Comparison of ENCODE assay signal across 8 cellular contexts in the genomic region with DNA sequence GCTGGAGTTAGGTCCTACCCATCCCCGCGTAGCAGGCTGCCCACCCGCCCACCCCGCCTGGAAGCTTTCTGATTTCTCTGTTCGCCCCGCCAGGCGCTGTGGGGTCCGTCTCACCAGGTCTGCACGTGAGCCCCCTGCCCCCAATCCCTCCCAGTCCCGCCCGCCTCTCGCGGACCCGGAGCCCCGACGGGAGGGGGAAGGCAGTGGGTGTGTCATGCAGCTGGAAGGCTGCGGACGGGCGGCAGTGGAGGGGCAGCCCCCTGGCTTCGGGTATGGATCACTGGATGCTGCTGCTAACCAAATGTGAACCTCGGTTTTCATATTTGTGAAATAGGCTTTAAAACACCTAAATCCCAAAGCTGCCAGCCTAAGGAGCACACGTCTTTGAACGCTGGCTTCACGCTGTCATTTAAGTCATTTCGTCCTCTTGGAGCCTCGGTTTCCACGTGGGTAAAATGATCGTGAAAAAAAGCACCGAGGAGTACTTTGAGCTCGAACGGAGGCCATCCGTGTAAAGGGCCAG. TPM values are rescaled to one million over a fixed set of nuclear protein-coding genes. Genes with fewer than 3 reads are reported as not detected.
DNase-seq lines count a peak whose midpoint lies in the region; TF ChIP-seq lines count a peak whose summit lies in the region.

No MANE protein-coding gene starts in this region.

- H3K79me1 ChIP-seq in trophoblast cell (ENCODE audit: low read length) = no peaks in the 10 kb centered on the region

- H2AFZ ChIP-seq in trophoblast cell (ENCODE audit: insufficient read depth, low read length, poor library complexity) = no peak overlapping the region

- peaks cover 31% of the 10 kb centered on the region for H3K27me3 Mint-ChIP-seq in endodermal cell (ENCODE audit: insufficient read depth)

- H3K4me1 ChIP-seq in NT2/D1 (ENCODE audit: insufficient read depth, insufficient read length) = peaks cover 8% of the 10 kb centered on the region
- peaks cover 2% of the 10 kb centered on the region for H3K4me1 ChIP-seq in endodermal cell (ENCODE audit: control insufficient read depth, insufficient read depth, low read length)
- H3K4me1 ChIP-seq in trophoblast cell (ENCODE audit: control insufficient read depth in 1 of 2, insufficient read depth in 2 of 2, low read length in 2 of 2) = peaks cover 3 to 14% of the 10 kb centered on the region in 2 experiments

- no peak overlapping the region for H3K4ac ChIP-seq in trophoblast cell (ENCODE audit: low read depth, low read length)

- H4K8ac ChIP-seq in trophoblast cell (ENCODE audit: low read depth, low read length) = no peak overlapping the region

- no peak overlapping the region for H3K14ac ChIP-seq in trophoblast cell (ENCODE audit: low read length)

- H3K9me3 ChIP-seq in NT2/D1 (ENCODE audit: insufficient read depth, low read length) (no peaks in the 10 kb centered on the region), endodermal cell (ENCODE audit: control insufficient read depth, low read length) (no peaks in the 10 kb centered on the region), trophoblast cell (ENCODE audit: insufficient read depth, low read depth, low read length) (no peaks in the 10 kb centered on the region)

- H3K4me3 ChIP-seq in NT2/D1 (ENCODE audit: insufficient read length, low read depth) (peak overlapping the region; percentile 19), endodermal cell (ENCODE audit: low read length) (peak overlapping the region; percentile 81), trophoblast cell (ENCODE audit: low read depth, low read length) (no peak overlapping the region), lower leg skin (ENCODE audit: low read depth, poor library complexity, severe bottlenecking) (no peak overlapping the region)

- intact Hi-C loops in lower leg skin (cut with DNase I; ENCODE audit: low total_unique reads) = no loop called here

- no peaks in the 10 kb centered on the region for H3K36me3 Mint-ChIP-seq in endodermal cell (ENCODE audit: low read depth)

- H3K4me2 ChIP-seq in trophoblast cell (ENCODE audit: low read length) = peak overlapping the region; percentile 91

- H3K4me1 Mint-ChIP-seq in endodermal cell = peaks cover 16% of the 10 kb centered on the region

- no peak overlapping the region for H2BK12ac ChIP-seq in trophoblast cell (ENCODE audit: low read length)

- DNase-seq in ELF-1 (ENCODE audit: low read depth, low spot score) (peak; percentile 52), NT2/D1 (ENCODE audit: low read depth, low spot score) (no peak), endodermal cell (peak; percentile 79), trophoblast cell (no peak), GDM1 (lab: John Stamatoyannopoulos, UW) (no peak), SIG-M5 (lab: John Stamatoyannopoulos, UW) (no peak), lower leg skin (ENCODE audit: low spot score in 2 of 2) (no peak)
- DNase-seq in stimulated activated CD8-positive, alpha-beta memory T cell treated with anti-CD3 and anti-CD28 coated beads, Interleukin-4, amount 100 ng/mL, for 48 hours = no peak

- no peak overlapping the region for H4K91ac ChIP-seq in trophoblast cell (ENCODE audit: low read depth, low read length)

- no peak overlapping the region for H4K12ac ChIP-seq in trophoblast cell (ENCODE audit: low read depth, low read length)

- H2BK120ac ChIP-seq in trophoblast cell (ENCODE audit: insufficient read depth, low read length, poor library complexity) = no peak overlapping the region

- H3K18ac ChIP-seq in trophoblast cell (ENCODE audit: low read length) = no peak overlapping the region

- no peak for TF ChIP-seq POLR2A in lower leg skin (IDR thresholded peaks at IDR 0.05)

- peak overlapping the region; percentile 80 for H3K27ac Mint-ChIP-seq in endodermal cell

- H3K9ac ChIP-seq in NT2/D1 (ENCODE audit: insufficient read length, low read depth) (peak overlapping the region; percentile 1), endodermal cell (ENCODE audit: extremely low read depth, low read length, poor library complexity, severe bottlenecking) (no peak overlapping the region), trophoblast cell (ENCODE audit: low read length) (no peak overlapping the region)

- H3K27ac ChIP-seq in endodermal cell (ENCODE audit: low read depth, low read length) = no peak overlapping the region
- H3K27ac ChIP-seq in trophoblast cell (ENCODE audit: low read depth, low read length) = no peak overlapping the region

- no peak overlapping the region for H2AK5ac ChIP-seq in trophoblast cell (ENCODE audit: low read length)

- H3K36me3 ChIP-seq in NT2/D1 (ENCODE audit: insufficient read depth, insufficient read length, low read length) (no peaks in the 10 kb centered on the region), endodermal cell (ENCODE audit: control insufficient read depth, insufficient read depth, low read length) (no peaks in the 10 kb centered on the region), trophoblast cell (ENCODE audit: control insufficient read depth in 1 of 2, insufficient read depth in 2 of 2, low read length in 2 of 2) (no peaks in the 10 kb centered on the region)

- no peak overlapping the region for H2BK5ac ChIP-seq in trophoblast cell (ENCODE audit: low read depth, low read length, poor library complexity)

- H3K27me3 ChIP-seq in NT2/D1 (ENCODE audit: insufficient read depth, insufficient read length) (peaks cover 14% of the 10 kb centered on the region), endodermal cell (ENCODE audit: control insufficient read depth, insufficient read depth, low read length, poor library complexity, severe bottlenecking) (peaks cover 33% of the 10 kb centered on the region), trophoblast cell (ENCODE audit: insufficient read depth, low read length) (peaks cover 25% of the 10 kb centered on the region)

- no peak overlapping the region for H3K23ac ChIP-seq in trophoblast cell (ENCODE audit: low read length)

- no peaks in the 10 kb centered on the region for H3K9me3 Mint-ChIP-seq in endodermal cell

- peak overlapping the region; percentile 60 for H3K4me3 Mint-ChIP-seq in endodermal cell

- WGBS in endodermal cell (ENCODE audit: insufficient coverage in 1 of 2, insufficient read length in 1 of 2), 2 experiments = 1 to 5% methylated on average over 16 to 31 of the region's 32 CpGs
- no CpG with 5 or more reads among the region's 32 CpGs for WGBS in trophoblast cell (ENCODE audit: extremely low coverage, insufficient coverage, insufficient read length)
- 8 to 11% methylated on average over 21 to 32 of the region's 32 CpGs for WGBS in lower leg skin, 2 donors

- no peaks in the 10 kb centered on the region for H3K79me2 ChIP-seq in trophoblast cell (ENCODE audit: control insufficient read depth, insufficient read depth, low read length, poor library complexity)

- no peak for TF ChIP-seq CTCF in endodermal cell (conservative IDR thresholded peaks at IDR 0.05)
- TF ChIP-seq CTCF in lower leg skin (IDR thresholded peaks at IDR 0.05) = no peak

RNA-seq across cellular contexts. Expression of a gene that starts 0.6 kb away (rescaled TPM):
- total RNA-seq in endodermal cell = 10 to 100 TPM in 1 of 2 donors, 1 to 10 TPM in 1; 5.8 to 13.3 TPM
- polyA plus RNA-seq in endodermal cell (2013, experiment 1 of 2) = 0.82 TPM
- polyA plus RNA-seq in endodermal cell (2013, experiment 2 of 2) = 0.79 TPM
- polyA plus RNA-seq in trophoblast cell (2013) = 2.7 and 3.0 TPM in 2 replicates
- 10 to 100 TPM in 1 of 4 donors, 1 to 10 TPM in 3; 2.6 to 12.6 (median 9.5) TPM for total RNA-seq in lower leg skin

RNA-seq across cellular contexts. Expression of a gene that starts 20.8 kb away (rescaled TPM):
- total RNA-seq in endodermal cell (10 to 100 TPM in 1 of 2 donors, 1 to 10 TPM in 1; 6.9 to 10.4 TPM), lower leg skin (1 to 10 TPM; 1.9 to 7.9 (median 5.4) TPM)
- 27.1 TPM for polyA plus RNA-seq in endodermal cell (2013, experiment 1 of 2)
- 28.3 TPM for polyA plus RNA-seq in endodermal cell (2013, experiment 2 of 2)
- 8.0 and 8.4 TPM in 2 replicates for polyA plus RNA-seq in trophoblast cell (2013)

RNA-seq across cellular contexts. Expression of a gene that starts 33.2 kb away (rescaled TPM):
- total RNA-seq in endodermal cell (10 to 100 TPM; 17.1 to 19.9 TPM), lower leg skin (10 to 100 TPM; 21.5 to 28.1 (median 25.5) TPM)
- polyA plus RNA-seq in endodermal cell (2013, experiment 1 of 2) = 14.7 TPM
- polyA plus RNA-seq in endodermal cell (2013, experiment 2 of 2) = 14.6 TPM
- 10.1 and 11.0 TPM in 2 replicates for polyA plus RNA-seq in trophoblast cell (2013)

RNA-seq across cellular contexts. Expression of a gene that starts 41.4 kb away (rescaled TPM):
- total RNA-seq in endodermal cell (10 to 100 TPM in 1 of 2 donors, 1 to 10 TPM in 1; 9.6 to 12.3 TPM), lower leg skin (100 to 1,000 TPM; 695 to 923 (median 775) TPM)
- 25.2 TPM for polyA plus RNA-seq in endodermal cell (2013, experiment 1 of 2)
- polyA plus RNA-seq in endodermal cell (2013, experiment 2 of 2) = 20.9 TPM
- 21.6 and 23.0 TPM in 2 replicates for polyA plus RNA-seq in trophoblast cell (2013)

Comparison
In these comparisons a context has a peak if more than half of its experiments do, and no peak if none do; other contexts are left out.
1. DNase-seq: peak in ELF-1 (single experiment) and endodermal cell (single experiment); none in NT2/D1 (single experiment), trophoblast cell (0 of 2), GDM1 (single experiment), SIG-M5 (single experiment), stimulated activated CD8-positive, alpha-beta memory T cell treated with anti-CD3 and anti-CD28 coated beads, Interleukin-4, amount 100 ng/mL, for 48 hours (single experiment) and lower leg skin (0 of 2).
2. H3K4me3 ChIP-seq: peak in NT2/D1 (single experiment) and endodermal cell (single experiment); none in trophoblast cell (single experiment) and lower leg skin (single experiment).